ENCODE assay signal across 30 cellular contexts in the genomic region with DNA sequence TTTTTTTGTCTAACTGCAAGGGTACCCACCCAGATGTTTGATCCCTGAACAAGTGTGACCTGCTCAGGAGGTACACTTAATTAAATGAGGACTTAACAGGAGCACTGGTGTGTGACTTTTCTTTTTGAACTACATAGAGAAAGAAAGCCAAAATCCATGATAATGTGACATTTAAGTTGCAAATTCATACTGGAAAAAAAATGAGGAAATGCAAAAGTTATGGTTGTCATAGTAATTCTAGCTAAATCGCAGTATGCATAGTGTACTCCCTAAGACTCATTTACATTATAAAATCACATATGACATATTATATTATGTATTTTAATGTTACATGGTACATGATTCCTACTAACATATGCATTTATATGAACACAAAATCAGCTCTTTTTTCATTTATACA.
"Had no signal": no experiment of that assay in that cellular context is flagged by ENCODE, and none has a peak within 500 bp of the region (broad histone marks: within the 10 kb centered on the region; RNA-seq: fewer than 3 reads in every experiment).

No MANE protein-coding gene starts in this region.

- DNase-seq: activated effector memory CD4-positive, alpha-beta T cell treated with anti-CD3 and anti-CD28 coated beads, Interleukin-2, amount 50 U/mL, for 16 hours; activated gamma-delta T cell; activated gamma-delta T cell treated with Interleukin-2 at 50 U/mL for 16 hours; activated naive CD4-positive, alpha-beta T cell; activated naive CD4-positive, alpha-beta T cell treated with anti-CD3 and anti-CD28 coated beads for 36 hours; activated naive CD4-positive, alpha-beta T cell treated with anti-CD3 and anti-CD28 coated beads, Interleukin-2, amount 10 ng/mL, durations not matched to agents 7 days and 5 days; activated naive CD4-positive, alpha-beta T cell treated with anti-CD3 and anti-CD28 coated beads, Interleukin-2, amount 50 U/mL, for 16 hours; activated naive CD4-positive, alpha-beta T cell treated with Interleukin-2 at 50 U/mL for 16 hours; activated naive CD8-positive, alpha-beta T cell treated with anti-CD3 and anti-CD28 coated beads for 36 hours; activated naive CD8-positive, alpha-beta T cell treated with anti-CD3 and anti-CD28 coated beads, Interleukin-2, amount 10 ng/mL, durations not matched to agents 7 days and 5 days; activated naive CD8-positive, alpha-beta T cell treated with anti-CD3 and anti-CD28 coated beads, Interleukin-2, amount 50 U/mL, for 24 hours; activated T-cell treated with anti-CD3 and anti-CD28 coated beads, Interleukin-2, amount 50 U/mL, for 4 hours; activated T-cell treated with anti-CD3 and anti-CD28 coated beads, Interleukin-2, amount 50 U/mL, for 48 hours; activated T-cell treated with anti-CD3 and anti-CD28 coated beads, Interleukin-2, amount 50 U/mL, for 72 hours; adrenal gland; amniotic stem cell; amygdala; anterior cingulate cortex; aorta; body of pancreas; brain microvascular endothelial cell; caudate nucleus; central memory CD4-positive, alpha-beta T cell; cerebellar nuclear complex; colonic mucosa had no signal

- ATAC-seq: activated naive CD4-positive, alpha-beta T cell treated with anti-CD3 and anti-CD28 coated beads, Interleukin-2, amount 50 U/mL, for 72 hours; activated naive CD8-positive, alpha-beta T cell treated with anti-CD3 and anti-CD28 coated beads, Interleukin-2, amount 50 U/mL, for 24 hours; activated T-cell treated with anti-CD3 and anti-CD28 coated beads, Interleukin-2, amount 50 U/mL, for 4 hours; activated T-cell treated with anti-CD3 and anti-CD28 coated beads, Interleukin-2, amount 50 U/mL, for 72 hours; activated T-helper 17 cell treated with anti-CD3 and anti-CD28 coated beads, Interleukin-2, amount 50 U/mL, for 72 hours; body of pancreas had no signal

- H3K9me3 ChIP-seq: adrenal gland, ascending aorta, body of pancreas, breast epithelium, colonic mucosa had no signal

- H3K27me3 ChIP-seq: adrenal gland, ascending aorta, body of pancreas, brain microvascular endothelial cell, breast epithelium, cardiac muscle cell, colonic mucosa had no signal

- H3K4me1 ChIP-seq: adrenal gland, ascending aorta, body of pancreas, breast epithelium, colonic mucosa had no signal

- H3K36me3 ChIP-seq: adrenal gland, ascending aorta, brain microvascular endothelial cell, breast epithelium, cardiac muscle cell, colonic mucosa had no signal

- H3K27ac ChIP-seq: adrenal gland, ascending aorta, body of pancreas, brain microvascular endothelial cell, breast epithelium, cardiac muscle cell, colonic mucosa had no signal

- H3K4me3 ChIP-seq: adrenal gland, ascending aorta, body of pancreas, breast epithelium, cardiac muscle cell, colonic mucosa had no signal
